ENCODE assay signal across 9 cellular contexts in the genomic region with DNA sequence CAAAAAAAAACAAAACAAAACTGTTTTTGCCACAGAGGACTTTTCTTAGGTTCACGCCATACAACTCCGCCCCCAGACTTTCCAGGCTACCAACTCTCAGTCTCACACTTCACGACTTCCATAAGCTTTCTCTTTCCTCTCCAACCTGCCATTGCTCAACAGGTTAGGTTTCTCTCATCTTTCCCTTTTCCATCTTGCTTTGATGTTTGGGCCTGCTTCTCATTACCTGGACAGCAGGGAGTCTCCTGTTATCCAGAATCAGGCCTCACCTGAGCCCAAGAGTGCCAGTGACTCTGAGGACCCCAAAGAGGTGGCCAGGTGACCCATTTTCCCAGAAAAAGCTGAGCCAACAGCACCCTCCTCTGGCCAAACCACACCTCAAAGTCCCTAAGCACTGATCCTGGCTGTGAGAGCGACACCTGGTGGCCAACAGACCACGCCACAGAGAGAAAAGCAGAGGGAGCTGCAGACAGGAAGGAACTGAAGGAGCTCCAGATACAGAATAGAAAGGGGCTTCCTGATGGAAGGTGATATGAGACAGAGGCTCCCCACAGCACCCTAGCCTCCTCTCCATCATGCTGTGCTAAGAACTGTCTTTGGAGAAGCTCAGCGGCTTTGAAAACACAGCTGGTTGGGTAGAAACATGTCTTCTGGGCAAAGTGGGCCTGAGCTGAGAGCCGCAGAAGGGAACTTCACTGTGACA. TPM values are rescaled to one million over a fixed set of nuclear protein-coding genes. Genes with fewer than 3 reads are reported as not detected.
DNase-seq lines count a peak whose midpoint lies in the region; ATAC-seq, FAIRE-seq and TF ChIP-seq lines count a peak whose summit lies in the region.
"Had no signal": no experiment of that assay in that cellular context is flagged by ENCODE, and none has a peak within 500 bp of the region (broad histone marks: within the 10 kb centered on the region; RNA-seq: fewer than 3 reads in every experiment).

No MANE protein-coding gene starts in this region.

- POLR2A ChIA-PET in naive thymus-derived CD8-positive, alpha-beta T cell (lab: Charles Lee): interaction anchor here (0.5 to 2.8 kb wide), 14 partner anchors 10 to 176 kb away, joined by 3 to 13 read pairs (median 6); a partner anchor contains a TSS

- H3K27me3 Mint-ChIP-seq in activated T-cell treated with anti-CD3 and anti-CD28 coated beads, Interleukin-2, amount 50 U/mL, for 24 hours: no peaks in the 10 kb centered on the region
- H3K27me3 Mint-ChIP-seq in naive thymus-derived CD8-positive, alpha-beta T cell: no peaks in the 10 kb centered on the region

- peaks cover 26% of the 10 kb centered on the region for H3K4me1 Mint-ChIP-seq in activated T-cell treated with anti-CD3 and anti-CD28 coated beads, Interleukin-2, amount 50 U/mL, for 24 hours (ENCODE audit: low read depth)
- H3K4me1 Mint-ChIP-seq in naive thymus-derived CD8-positive, alpha-beta T cell: peaks cover 15 to 38% (median 29%) of the 10 kb centered on the region in 4 donors
- peaks cover 35% of the 10 kb centered on the region for H3K4me1 Mint-ChIP-seq in stimulated activated effector memory CD8-positive, alpha-beta T cell treated with anti-CD3 and anti-CD28 coated beads, Interleukin-12 subunit alpha, Interleukin-12 subunit beta, amount 100 ng/mL, for 72 hours

- DNase-seq in D341Med (ENCODE audit: low spot score): peak; percentile 85
- DNase-seq in HTR-8/SVneo (ENCODE audit: insufficient read length, low spot score): peak; percentile 86
- peak; percentile 88 for DNase-seq in activated T-cell treated with anti-CD3 and anti-CD28 coated beads, Interleukin-2, amount 50 U/mL, for 24 hours
- peak; percentile 69 for DNase-seq in fibroblast of gingiva (ENCODE audit: low read depth)
- DNase-seq in naive thymus-derived CD8-positive, alpha-beta T cell: peak; percentile 75 to 92 (median 84)
- peak; percentile 75 to 91 for DNase-seq in stimulated activated effector memory CD8-positive, alpha-beta T cell treated with anti-CD3 and anti-CD28 coated beads, Interleukin-12 subunit alpha, Interleukin-12 subunit beta, amount 100 ng/mL, for 72 hours (ENCODE audit: low spot score in 2 of 2)

- H3K27ac Mint-ChIP-seq in activated T-cell treated with anti-CD3 and anti-CD28 coated beads, Interleukin-2, amount 50 U/mL, for 24 hours: no peak overlapping the region
- no peak overlapping the region for H3K27ac Mint-ChIP-seq in naive thymus-derived CD8-positive, alpha-beta T cell
- H3K27ac Mint-ChIP-seq in stimulated activated effector memory CD8-positive, alpha-beta T cell treated with anti-CD3 and anti-CD28 coated beads, Interleukin-12 subunit alpha, Interleukin-12 subunit beta, amount 100 ng/mL, for 72 hours: no peak overlapping the region

- H3K4me3 Mint-ChIP-seq in activated T-cell treated with anti-CD3 and anti-CD28 coated beads, Interleukin-2, amount 50 U/mL, for 24 hours: no peak overlapping the region
- H3K4me3 Mint-ChIP-seq in naive thymus-derived CD8-positive, alpha-beta T cell: no peak overlapping the region
- no peak overlapping the region for H3K4me3 Mint-ChIP-seq in stimulated activated effector memory CD8-positive, alpha-beta T cell treated with anti-CD3 and anti-CD28 coated beads, Interleukin-12 subunit alpha, Interleukin-12 subunit beta, amount 100 ng/mL, for 72 hours

- H3K36me3 Mint-ChIP-seq in activated T-cell treated with anti-CD3 and anti-CD28 coated beads, Interleukin-2, amount 50 U/mL, for 24 hours (ENCODE audit: low read depth): peaks cover 55% of the 10 kb centered on the region
- H3K36me3 Mint-ChIP-seq in naive thymus-derived CD8-positive, alpha-beta T cell: peaks cover 0 to 15% (median 1%) of the 10 kb centered on the region in 3 donors
- peaks cover 19% of the 10 kb centered on the region for H3K36me3 Mint-ChIP-seq in stimulated activated effector memory CD8-positive, alpha-beta T cell treated with anti-CD3 and anti-CD28 coated beads, Interleukin-12 subunit alpha, Interleukin-12 subunit beta, amount 100 ng/mL, for 72 hours

- FAIRE-seq in HTR-8/SVneo (lab: Jason Lieb, UNC): peak; percentile 92
- FAIRE-seq: colon had no signal

- peak; percentile 34 to 39 for ATAC-seq in naive thymus-derived CD8-positive, alpha-beta T cell
- ATAC-seq in stimulated activated effector memory CD8-positive, alpha-beta T cell treated with anti-CD3 and anti-CD28 coated beads, Interleukin-12 subunit alpha, Interleukin-12 subunit beta, amount 100 ng/mL, for 72 hours: peak; percentile 48
- no peak for ATAC-seq in GM21576 (IDR thresholded peaks at IDR 0.05; ENCODE audit: unreplicated experiment)

- H3K9me3 Mint-ChIP-seq in activated T-cell treated with anti-CD3 and anti-CD28 coated beads, Interleukin-2, amount 50 U/mL, for 24 hours: no peaks in the 10 kb centered on the region
- H3K9me3 Mint-ChIP-seq in naive thymus-derived CD8-positive, alpha-beta T cell: no peaks in the 10 kb centered on the region
- H3K9me3 Mint-ChIP-seq in stimulated activated effector memory CD8-positive, alpha-beta T cell treated with anti-CD3 and anti-CD28 coated beads, Interleukin-12 subunit alpha, Interleukin-12 subunit beta, amount 100 ng/mL, for 72 hours: no peaks in the 10 kb centered on the region

TF ChIP-seq in PFSK-1, 5 proteins besides CTCF, POLR2A, EP300 and RAD21:
- TF ChIP-seq SIN3A (IDR thresholded peaks at IDR 0.05; ENCODE audit: borderline replicate concordance, insufficient read depth, low read length): no peak
- peak; percentile 24 for TF ChIP-seq FOXP2 (optimal IDR thresholded peaks at IDR 0.05; ENCODE audit: borderline replicate concordance, extremely low read depth, extremely low read length, insufficient read depth)

RNA-seq across cellular contexts. Expression of a gene that starts 4.0 kb away (rescaled TPM):
- polyA plus RNA-seq in PFSK-1 (2012; ENCODE audit: insufficient read length, low read depth): 19.8 TPM
- 1 to 10 TPM; 4.6 to 4.7 TPM for total RNA-seq in naive thymus-derived CD8-positive, alpha-beta T cell
- 10 to 100 TPM in 2 of 3 donors, 1 to 10 TPM in 1; 8.6 to 12.9 (median 11.8) TPM for polyA plus RNA-seq in naive thymus-derived CD8-positive, alpha-beta T cell

RNA-seq across cellular contexts. Expression of a gene that starts 4.1 kb away (rescaled TPM):
- polyA plus RNA-seq in PFSK-1 (2012; ENCODE audit: insufficient read length, low read depth): 119 TPM
- 100 to 1,000 TPM; 274 to 291 TPM for total RNA-seq in naive thymus-derived CD8-positive, alpha-beta T cell
- 100 to 1,000 TPM; 714 to 931 (median 847) TPM for polyA plus RNA-seq in naive thymus-derived CD8-positive, alpha-beta T cell

RNA-seq across cellular contexts. Expression of a gene that starts 6.0 kb away (rescaled TPM):
- 7.1 TPM for polyA plus RNA-seq in PFSK-1 (2012; ENCODE audit: insufficient read length, low read depth)
- total RNA-seq in naive thymus-derived CD8-positive, alpha-beta T cell: 1 to 10 TPM; 2.0 to 3.2 TPM
- polyA plus RNA-seq in naive thymus-derived CD8-positive, alpha-beta T cell: not detected

RNA-seq across cellular contexts. Expression of a gene that starts 10.6 kb away (rescaled TPM):
- 9.3 TPM for polyA plus RNA-seq in PFSK-1 (2012; ENCODE audit: insufficient read length, low read depth)
- total RNA-seq in naive thymus-derived CD8-positive, alpha-beta T cell: 10 to 100 TPM; 13.2 to 13.5 TPM
- polyA plus RNA-seq in naive thymus-derived CD8-positive, alpha-beta T cell: 10 to 100 TPM in 2 of 3 donors, 1 to 10 TPM in 1; 8.9 to 17.5 (median 13.1) TPM
